ENCODE assay signal across 1 cellular context in the genomic region with DNA sequence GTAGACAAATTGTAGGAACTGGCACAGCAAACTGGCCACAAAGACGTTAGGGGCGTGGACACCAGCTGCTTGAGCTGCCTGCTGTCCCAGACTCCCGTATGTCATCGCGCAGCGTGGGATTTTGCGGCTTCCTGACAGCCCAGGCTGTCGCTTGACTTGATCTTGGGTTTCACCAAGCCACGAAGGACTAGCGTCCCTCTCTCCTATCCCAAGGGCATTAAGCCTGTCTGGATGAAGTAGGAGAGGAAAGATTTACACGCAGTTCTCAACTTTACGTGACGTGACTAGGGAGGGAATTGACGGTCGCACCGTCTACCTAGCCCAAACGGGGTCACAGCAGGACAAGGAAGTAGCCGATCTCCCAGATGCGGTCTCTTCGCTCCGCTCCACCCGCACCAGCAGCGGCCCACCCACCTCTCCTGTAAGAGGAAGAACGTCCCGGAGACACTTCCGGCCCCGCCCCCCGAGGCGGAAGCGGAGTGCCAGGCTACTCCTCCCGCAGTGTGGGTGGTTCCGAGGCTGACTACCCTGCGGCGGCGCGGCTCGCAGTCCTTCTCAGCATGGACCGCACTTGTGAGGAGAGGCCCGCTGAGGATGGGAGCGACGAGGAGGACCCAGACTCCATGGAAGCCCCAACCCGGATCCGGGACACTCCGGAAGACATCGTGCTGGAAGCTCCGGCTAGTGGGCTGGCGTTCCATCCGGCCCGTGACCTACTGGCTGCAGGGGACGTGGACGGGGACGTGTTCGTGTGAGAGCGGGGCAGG.
A peak's percentile ranks its signal among the peaks of the same experiment; 100 is the strongest.
TF ChIP-seq lines count a peak whose summit lies in the region.

WDR55 (plus strand) TSS at position 552 of the 767 bp plus-strand sequence; CDS start at position 561, 9 bp downstream.

TF ChIP-seq in GM12878, 131 proteins besides CTCF, POLR2A, EP300 and RAD21 (continued from another document):
- TF ChIP-seq CEBPZ (IDR thresholded peaks at IDR 0.05; ENCODE audit: low read depth, low read length): no peak
- no peak for TF ChIP-seq CUX1 (IDR thresholded peaks at IDR 0.05; ENCODE audit: insufficient replicate concordance, low read depth, low read length)
- TF ChIP-seq TCF7 (IDR thresholded peaks at IDR 0.05; ENCODE audit: borderline replicate concordance): no peak
- TF ChIP-seq ZNF592 (IDR thresholded peaks at IDR 0.05): no peak
- TF ChIP-seq CHD4 (IDR thresholded peaks at IDR 0.05): no peak
- TF ChIP-seq, protein P1, sequence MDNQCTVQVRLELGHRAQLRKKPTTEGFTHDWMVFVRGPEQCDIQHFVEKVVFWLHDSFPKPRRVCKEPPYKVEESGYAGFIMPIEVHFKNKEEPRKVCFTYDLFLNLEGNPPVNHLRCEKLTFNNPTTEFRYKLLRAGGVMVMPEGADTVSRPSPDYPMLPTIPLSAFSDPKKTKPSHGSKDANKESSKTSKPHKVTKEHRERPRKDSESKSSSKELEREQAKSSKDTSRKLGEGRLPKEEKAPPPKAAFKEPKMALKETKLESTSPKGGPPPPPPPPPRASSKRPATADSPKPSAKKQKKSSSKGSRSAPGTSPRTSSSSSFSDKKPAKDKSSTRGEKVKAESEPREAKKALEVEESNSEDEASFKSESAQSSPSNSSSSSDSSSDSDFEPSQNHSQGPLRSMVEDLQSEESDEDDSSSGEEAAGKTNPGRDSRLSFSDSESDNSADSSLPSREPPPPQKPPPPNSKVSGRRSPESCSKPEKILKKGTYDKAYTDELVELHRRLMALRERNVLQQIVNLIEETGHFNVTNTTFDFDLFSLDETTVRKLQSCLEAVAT (IDR thresholded peaks at IDR 0.05): peak; percentile 55; the same call in 1 of the 2 replicates
- TF ChIP-seq, protein P2, sequence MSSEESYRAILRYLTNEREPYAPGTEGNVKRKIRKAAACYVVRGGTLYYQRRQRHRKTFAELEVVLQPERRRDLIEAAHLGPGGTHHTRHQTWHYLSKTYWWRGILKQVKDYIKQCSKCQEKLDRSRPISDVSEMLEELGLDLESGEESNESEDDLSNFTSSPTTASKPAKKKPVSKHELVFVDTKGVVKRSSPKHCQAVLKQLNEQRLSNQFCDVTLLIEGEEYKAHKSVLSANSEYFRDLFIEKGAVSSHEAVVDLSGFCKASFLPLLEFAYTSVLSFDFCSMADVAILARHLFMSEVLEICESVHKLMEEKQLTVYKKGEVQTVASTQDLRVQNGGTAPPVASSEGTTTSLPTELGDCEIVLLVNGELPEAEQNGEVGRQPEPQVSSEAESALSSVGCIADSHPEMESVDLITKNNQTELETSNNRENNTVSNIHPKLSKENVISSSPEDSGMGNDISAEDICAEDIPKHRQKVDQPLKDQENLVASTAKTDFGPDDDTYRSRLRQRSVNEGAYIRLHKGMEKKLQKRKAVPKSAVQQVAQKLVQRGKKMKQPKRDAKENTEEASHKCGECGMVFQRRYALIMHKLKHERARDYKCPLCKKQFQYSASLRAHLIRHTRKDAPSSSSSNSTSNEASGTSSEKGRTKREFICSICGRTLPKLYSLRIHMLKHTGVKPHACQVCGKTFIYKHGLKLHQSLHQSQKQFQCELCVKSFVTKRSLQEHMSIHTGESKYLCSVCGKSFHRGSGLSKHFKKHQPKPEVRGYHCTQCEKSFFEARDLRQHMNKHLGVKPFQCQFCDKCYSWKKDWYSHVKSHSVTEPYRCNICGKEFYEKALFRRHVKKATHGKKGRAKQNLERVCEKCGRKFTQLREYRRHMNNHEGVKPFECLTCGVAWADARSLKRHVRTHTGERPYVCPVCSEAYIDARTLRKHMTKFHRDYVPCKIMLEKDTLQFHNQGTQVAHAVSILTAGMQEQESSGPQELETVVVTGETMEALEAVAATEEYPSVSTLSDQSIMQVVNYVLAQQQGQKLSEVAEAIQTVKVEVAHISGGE (CRISPR knock-in tag; IDR thresholded peaks at IDR 0.05): peak; percentile 68
